Comparison of ENCODE assay signal across 1 cellular context in the genomic region with DNA sequence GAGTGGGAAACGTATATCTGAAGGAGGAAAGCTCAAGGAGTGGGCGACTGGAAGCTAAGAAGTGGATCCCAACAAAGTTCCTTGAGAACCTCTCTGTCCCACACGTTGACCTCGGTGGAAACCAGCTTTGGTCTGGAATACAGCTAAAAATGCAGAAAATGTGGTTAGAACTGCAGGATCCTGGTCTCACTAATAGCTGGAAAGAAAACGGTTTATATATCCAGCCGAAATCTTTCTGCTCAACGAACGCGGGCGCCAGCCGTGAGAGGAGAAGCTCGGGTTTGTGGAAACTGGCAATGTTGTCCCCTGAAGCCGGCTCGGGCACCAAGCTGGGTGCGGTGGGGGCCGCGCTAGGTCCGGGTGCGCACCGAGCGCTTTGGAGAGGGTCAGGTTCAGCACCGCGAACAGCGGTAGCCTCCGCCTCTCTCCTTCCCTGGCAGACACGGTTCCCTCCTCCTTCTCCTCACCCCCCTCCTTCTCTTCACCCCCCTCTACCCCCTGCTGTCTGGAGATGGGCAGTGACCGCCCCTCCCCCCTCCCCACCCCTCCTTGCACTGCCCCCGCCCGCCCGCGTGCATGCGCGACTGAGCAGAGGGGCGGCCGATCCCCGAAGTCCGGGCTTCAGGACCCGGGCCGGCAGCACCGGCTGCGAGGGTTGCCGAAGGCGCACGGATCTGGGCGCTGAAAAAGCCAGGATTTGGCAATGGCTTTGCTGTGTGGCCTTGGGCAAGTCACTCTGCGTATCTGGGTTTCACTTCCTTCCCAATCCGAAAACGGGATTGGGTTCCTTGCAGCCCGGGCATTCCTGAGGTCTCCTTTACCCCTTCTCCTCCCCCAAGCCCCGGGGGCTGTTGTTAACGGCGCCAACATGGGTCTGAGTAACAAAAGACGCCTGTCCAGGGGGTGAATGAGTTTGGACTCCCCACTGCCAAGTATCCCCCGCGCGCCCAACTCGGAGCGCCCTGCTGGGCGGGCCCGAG.
A peak's percentile ranks its signal among the peaks of the same experiment; 100 is the strongest.
TF ChIP-seq lines count a peak whose summit lies in the region.

A gene with protein sequence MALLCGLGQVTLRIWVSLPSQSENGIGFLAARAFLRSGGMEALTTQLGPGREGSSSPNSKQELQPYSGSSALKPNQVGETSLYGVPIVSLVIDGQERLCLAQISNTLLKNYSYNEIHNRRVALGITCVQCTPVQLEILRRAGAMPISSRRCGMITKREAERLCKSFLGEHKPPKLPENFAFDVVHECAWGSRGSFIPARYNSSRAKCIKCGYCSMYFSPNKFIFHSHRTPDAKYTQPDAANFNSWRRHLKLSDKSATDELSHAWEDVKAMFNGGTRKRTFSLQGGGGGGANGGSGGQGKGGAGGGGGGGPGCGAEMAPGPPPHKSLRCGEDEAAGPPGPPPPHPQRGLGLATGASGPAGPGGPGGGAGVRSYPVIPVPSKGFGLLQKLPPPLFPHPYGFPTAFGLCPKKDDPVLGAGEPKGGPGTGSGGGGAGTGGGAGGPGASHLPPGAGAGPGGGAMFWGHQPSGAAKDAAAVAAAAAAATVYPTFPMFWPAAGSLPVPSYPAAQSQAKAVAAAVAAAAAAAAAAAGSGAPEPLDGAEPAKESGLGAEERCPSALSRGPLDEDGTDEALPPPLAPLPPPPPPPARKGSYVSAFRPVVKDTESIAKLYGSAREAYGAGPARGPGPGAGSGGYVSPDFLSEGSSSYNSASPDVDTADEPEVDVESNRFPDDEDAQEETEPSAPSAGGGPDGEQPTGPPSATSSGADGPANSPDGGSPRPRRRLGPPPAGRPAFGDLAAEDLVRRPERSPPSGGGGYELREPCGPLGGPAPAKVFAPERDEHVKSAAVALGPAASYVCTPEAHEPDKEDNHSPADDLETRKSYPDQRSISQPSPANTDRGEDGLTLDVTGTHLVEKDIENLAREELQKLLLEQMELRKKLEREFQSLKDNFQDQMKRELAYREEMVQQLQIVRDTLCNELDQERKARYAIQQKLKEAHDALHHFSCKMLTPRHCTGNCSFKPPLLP (plus strand): TSS at position 610 of the 980 bp plus-strand sequence. CDS start 94 bp downstream, at position 704.

TF ChIP-seq in HepG2, 621 proteins besides CTCF, POLR2A, EP300 and RAD21 (continued from another document):
- TF ChIP-seq ZNF800 (CRISPR knock-in tag; IDR thresholded peaks at IDR 0.05), result peak; percentile 93
- TF ChIP-seq REST (IDR thresholded peaks at IDR 0.05; ENCODE audit: borderline replicate concordance in 1 of 2, low read depth in 1 of 2, low read length in 2 of 2), result peak; percentile 60 to 88
- TF ChIP-seq ZNF768 (CRISPR knock-in tag; IDR thresholded peaks at IDR 0.05), result peak; percentile 66
- TF ChIP-seq PTBP1 (IDR thresholded peaks at IDR 0.05; ENCODE audit: low read depth, low read length, poor library complexity, severe bottlenecking), result no peak
- no peak for TF ChIP-seq ZBTB38 (CRISPR knock-in tag; IDR thresholded peaks at IDR 0.05)
